1 cellular context compared by ENCODE assay signal in genomic region chr7:45888993-45889366, GRCh38.
TF ChIP-seq lines count a peak whose summit lies in the region.

No MANE protein-coding gene starts in this region.

TF ChIP-seq in SK-N-SH treated with all-trans-retinoic acid at 6 μM for 48 hours, 23 proteins besides CTCF, POLR2A, EP300 and RAD21 (continued from another document):
- TF ChIP-seq TSHZ2 (CRISPR knock-in tag; IDR thresholded peaks at IDR 0.05) (no peak), CSRNP3 (CRISPR knock-in tag; IDR thresholded peaks at IDR 0.05) (no peak), ZC3H10 (CRISPR knock-in tag; IDR thresholded peaks at IDR 0.05) (no peak), OSR1 (CRISPR knock-in tag; IDR thresholded peaks at IDR 0.05) (no peak), ARNTL (CRISPR knock-in tag; IDR thresholded peaks at IDR 0.05; ENCODE audit: borderline replicate concordance, low read depth) (no peak), PPARA (CRISPR knock-in tag; IDR thresholded peaks at IDR 0.05; ENCODE audit: borderline replicate concordance) (no peak), ZFP3 (CRISPR knock-in tag; IDR thresholded peaks at IDR 0.05) (no peak), TCF4 (CRISPR knock-in tag; IDR thresholded peaks at IDR 0.05; ENCODE audit: borderline replicate concordance) (no peak), ZNF565 (CRISPR knock-in tag; conservative IDR thresholded peaks at IDR 0.05; ENCODE audit: low read depth) (no peak), ZNF8 (CRISPR knock-in tag; IDR thresholded peaks at IDR 0.05) (no peak)
